In genomic region chr11:72793081-72793451, GRCh38 we compare ENCODE assay signal across 8 cellular contexts. TPM values are rescaled to one million over a fixed set of nuclear protein-coding genes. Genes with fewer than 3 reads are reported as not detected.
A peak's percentile ranks its signal among the peaks of the same experiment; 100 is the strongest.
DNase-seq lines count a peak whose midpoint lies in the region; ATAC-seq, FAIRE-seq and TF ChIP-seq lines count a peak whose summit lies in the region.

No MANE protein-coding gene starts in this region.

- H3K4me3 Mint-ChIP-seq in activated CD8-positive, alpha-beta memory T cell treated with anti-CD3 and anti-CD28 coated beads, Interleukin-2, amount 10 ng/mL, durations not matched to agents 7 days and 5 days, result peak overlapping the region; percentile 87

- no peak for TF ChIP-seq RAD21 in HepG2 (CRISPR knock-in tag; IDR thresholded peaks at IDR 0.05)

- DNase-seq in activated CD8-positive, alpha-beta memory T cell treated with anti-CD3 and anti-CD28 coated beads, Interleukin-2, amount 10 ng/mL, durations not matched to agents 7 days and 5 days, result no peak
- no peak for DNase-seq in activated CD8-positive, alpha-beta memory T cell treated with anti-CD3 and anti-CD28 coated beads, Interleukin-2, amount 50 U/mL, for 4 hours
- DNase-seq in activated naive CD4-positive, alpha-beta T cell treated with anti-CD3 and anti-CD28 coated beads, Interleukin-2, amount 50 U/mL, for 72 hours (ENCODE audit: low spot score in 2 of 2), result no peak
- DNase-seq in HepG2 (ENCODE audit: low spot score) (no peak), thyroid gland (no peak), NCI-H69 (lab: John Stamatoyannopoulos, UW) (no peak), omental fat pad (ENCODE audit: low spot score) (no peak), kidney glomerular epithelial cell (lab: John Stamatoyannopoulos, UW) (no peak)

- WGBS in HepG2 (ENCODE audit: low lambda C conversion rate), result 86% methylated on average over 2 of the region's 2 CpGs
- WGBS in thyroid gland, 2 donors, result 73 to 83% methylated on average over 2 of the region's 2 CpGs

- TF ChIP-seq POLR2A in HepG2 (IDR thresholded peaks at IDR 0.05; ENCODE audit: insufficient read depth in 1 of 2, low read depth in 2 of 2, low read length in 2 of 2), result no peak; a peak in 1 of 4 replicates
- no peak for TF ChIP-seq POLR2A in thyroid gland (IDR thresholded peaks at IDR 0.05)

- POLR2A ChIA-PET in HepG2 (lab: Yijun Ruan, JAX), result interaction anchor here (1.0 to 3.9 kb wide), 5 partner anchors 15 to 365 kb away, joined by 3 to 103 read pairs (median 22); no protein-coding TSS in a partner anchor

- H3K9me3 ChIP-seq in HepG2 (ENCODE audit: low read length) (no peaks in the 10 kb centered on the region), thyroid gland (no peaks in the 10 kb centered on the region)

- H3K27me3 Mint-ChIP-seq in activated CD8-positive, alpha-beta memory T cell treated with anti-CD3 and anti-CD28 coated beads, Interleukin-2, amount 10 ng/mL, durations not matched to agents 7 days and 5 days, result no peaks in the 10 kb centered on the region

- no peaks in the 10 kb centered on the region for H4K20me1 ChIP-seq in HepG2 (ENCODE audit: insufficient read depth, low read length)

- H3K36me3 Mint-ChIP-seq in activated CD8-positive, alpha-beta memory T cell treated with anti-CD3 and anti-CD28 coated beads, Interleukin-2, amount 10 ng/mL, durations not matched to agents 7 days and 5 days, result no peaks in the 10 kb centered on the region
- no peaks in the 10 kb centered on the region for H3K36me3 Mint-ChIP-seq in activated naive CD4-positive, alpha-beta T cell treated with anti-CD3 and anti-CD28 coated beads, Interleukin-2, amount 50 U/mL, for 72 hours

- intact Hi-C loops in HepG2 (cut with micrococcal nuclease; ENCODE audit: unreplicated experiment), result loop anchor here (1.0 kb wide), 1 partner anchor 27 kb away; no protein-coding TSS in a partner anchor
- intact Hi-C loops in thyroid gland (cut with DNase I), result no loop called here

- H3K4me2 ChIP-seq in HepG2 (ENCODE audit: low read depth, low read length), result peak overlapping the region; percentile 95

- peak overlapping the region; percentile 41; the same call in 1 of the 2 replicates for H3K9ac ChIP-seq in HepG2 (ENCODE audit: insufficient read depth, low read depth, low read length)

- no peaks in the 10 kb centered on the region for H3K27me3 ChIP-seq in HepG2 (ENCODE audit: control insufficient read depth in 1 of 2, insufficient read depth in 2 of 2, low read length in 2 of 2)
- H3K27me3 ChIP-seq in thyroid gland, result no peaks in the 10 kb centered on the region

- no peaks in the 10 kb centered on the region for H3K36me3 ChIP-seq in HepG2 (replicated peaks in 1 of 2; ENCODE audit: control insufficient read depth in 1 of 2, insufficient read depth in 2 of 2, low read length in 2 of 2)
- no peaks in the 10 kb centered on the region for H3K36me3 ChIP-seq in thyroid gland

- in situ Hi-C loops in HepG2 (cut with HindIII; ENCODE audit: extremely low pct_ligation_motif_present, low pct_unique_long_range_greater_than_20kb), result loop anchor here (5.0 kb wide), 1 partner anchor 41 kb away; the partner anchor contains the start of gene ARAP1

- H3K9me3 Mint-ChIP-seq in activated CD8-positive, alpha-beta memory T cell treated with anti-CD3 and anti-CD28 coated beads, Interleukin-2, amount 10 ng/mL, durations not matched to agents 7 days and 5 days (ENCODE audit: low read depth), result no peaks in the 10 kb centered on the region
- H3K9me3 Mint-ChIP-seq in activated naive CD4-positive, alpha-beta T cell treated with anti-CD3 and anti-CD28 coated beads, Interleukin-2, amount 50 U/mL, for 72 hours, result no peaks in the 10 kb centered on the region

- no peak for TF ChIP-seq EP300 in HepG2 (IDR thresholded peaks at IDR 0.05; ENCODE audit: low read depth in 2 of 2, low read length in 2 of 2)
- TF ChIP-seq EP300 in HepG2 (CRISPR knock-in tag; IDR thresholded peaks at IDR 0.05; ENCODE audit: borderline replicate concordance), result no peak

- TF ChIP-seq CTCF in HepG2 (CRISPR knock-in tag; IDR thresholded peaks at IDR 0.05), result no peak
- TF ChIP-seq CTCF in thyroid gland (IDR thresholded peaks at IDR 0.05), result no peak
- TF ChIP-seq CTCF in omental fat pad (IDR thresholded peaks at IDR 0.05), result no peak

- BruUV-seq in HepG2 (replicated peaks; lab: Mats Ljungman, UMichigan), result no TSS peak

- no peak for FAIRE-seq in HepG2 (lab: Jason Lieb, UNC)

- ATAC-seq in activated CD8-positive, alpha-beta memory T cell treated with anti-CD3 and anti-CD28 coated beads, Interleukin-2, amount 10 ng/mL, durations not matched to agents 7 days and 5 days, result no peak
- no peak for ATAC-seq in activated naive CD4-positive, alpha-beta T cell treated with anti-CD3 and anti-CD28 coated beads, Interleukin-2, amount 50 U/mL, for 72 hours
- no peak for ATAC-seq in HepG2
- ATAC-seq in omental fat pad (ENCODE audit: low FRiP score), result no peak

- peaks cover 27% of the 10 kb centered on the region for H3K4me1 Mint-ChIP-seq in activated CD8-positive, alpha-beta memory T cell treated with anti-CD3 and anti-CD28 coated beads, Interleukin-2, amount 10 ng/mL, durations not matched to agents 7 days and 5 days

- no peaks in the 10 kb centered on the region for H3K79me2 ChIP-seq in HepG2 (ENCODE audit: insufficient read depth, low read length)

- peak overlapping the region; percentile 65 for H3K27ac ChIP-seq in HepG2 (ENCODE audit: extremely low read length, insufficient read depth, low read length)
- H3K27ac ChIP-seq in thyroid gland, result peak overlapping the region; percentile 53 to 94 (median 91)

- CTCF ChIA-PET in activated CD8-positive, alpha-beta memory T cell treated with anti-CD3 and anti-CD28 coated beads, Interleukin-2, amount 10 ng/mL, durations not matched to agents 7 days and 5 days (lab: Charles Lee), result interaction anchor here (0.9 to 4.7 kb wide), 19 partner anchors 10 to 385 kb away, joined by 3 to 121 read pairs (median 6); partner anchors contain the start of genes ARAP1, ATG16L2 and FCHSD2
- CTCF ChIA-PET in HepG2 (lab: Yijun Ruan, JAX; ENCODE audit: low intra/inter-chr PET ratio, low total read pairs), result interaction anchor here (1.4 to 2.9 kb wide), 5 partner anchors 11 to 68 kb away, joined by 6 to 27 read pairs (median 7); no protein-coding TSS in a partner anchor

- H3K4me3 ChIP-seq in HepG2 (replicated peaks in 1 of 3; ENCODE audit: insufficient read depth in 1 of 3, low read depth in 2 of 3, low read length in 3 of 3) (peak overlapping the region in 1 of 3 experiments; percentile 80; a peak in 1 of 6 replicates), thyroid gland (replicated peaks in 1 of 3) (no peak overlapping the region)

- peak overlapping the region; percentile 98 for H3K27ac Mint-ChIP-seq in activated CD8-positive, alpha-beta memory T cell treated with anti-CD3 and anti-CD28 coated beads, Interleukin-2, amount 10 ng/mL, durations not matched to agents 7 days and 5 days
- H3K27ac Mint-ChIP-seq in activated naive CD4-positive, alpha-beta T cell treated with anti-CD3 and anti-CD28 coated beads, Interleukin-2, amount 50 U/mL, for 72 hours, result peak overlapping the region; percentile 94 to 98

- H2AFZ ChIP-seq in HepG2 (ENCODE audit: low read length), result peak overlapping the region; percentile 16

- H3K4me1 ChIP-seq in HepG2 (ENCODE audit: insufficient read depth, low read length), result peaks cover 61% of the 10 kb centered on the region
- peaks cover 9 to 21% of the 10 kb centered on the region in 2 donors for H3K4me1 ChIP-seq in thyroid gland

RNA-seq across cellular contexts. Expression of gene STARD10, which starts 0.8 kb away (rescaled TPM):
- total RNA-seq in activated CD8-positive, alpha-beta memory T cell treated with anti-CD3 and anti-CD28 coated beads, Interleukin-2, amount 10 ng/mL, durations not matched to agents 7 days and 5 days, result 10 to 100 TPM in 1 of 2 experiments, 1 to 10 TPM in 1; 8.4 to 18.4 TPM
- 10 to 100 TPM in 1 of 2 donors, 1 to 10 TPM in 1; 8.0 to 11.9 TPM for total RNA-seq in activated naive CD4-positive, alpha-beta T cell treated with anti-CD3 and anti-CD28 coated beads, Interleukin-2, amount 50 U/mL, for 72 hours
- total RNA-seq in HepG2 (2016; rRNA removed; fragmentation: Illumina TruSeq; extraction: Trizol) (248 and 341 TPM in 2 replicates), thyroid gland (100 to 1,000 TPM in 1 of 4 donors, 10 to 100 TPM in 3; 67.7 to 113 (median 82.0) TPM), omental fat pad (10 to 100 TPM; 10.9 to 20.6 (median 15.4) TPM)
- 1,658 and 1,675 TPM in 2 replicates for total RNA-seq in HepG2 (2016; cell fraction: cytosol; rRNA removed; fragmentation: Illumina TruSeq; extraction: Trizol; ENCODE audit: low read depth)
- 231 and 367 TPM in 2 replicates for total RNA-seq in HepG2 (2016; cell fraction: insoluble cytoplasmic fraction; rRNA removed; fragmentation: Illumina TruSeq; extraction: Trizol)
- total RNA-seq in HepG2 (2016; cell fraction: membrane; rRNA removed; fragmentation: Illumina TruSeq; extraction: Trizol), result 1,130 and 1,245 TPM in 2 replicates
- 138 and 147 TPM in 2 replicates for total RNA-seq in HepG2 (2016; cell fraction: nucleus; rRNA removed; fragmentation: Illumina TruSeq; extraction: Trizol)
- polyA plus RNA-seq in HepG2 (2011; rRNA removed), result 260 and 311 TPM in 2 replicates
- polyA plus RNA-seq in HepG2 (2011; cell fraction: cytosol; rRNA removed), result 248 and 317 TPM in 2 replicates
- polyA plus RNA-seq in HepG2 (2011; cell fraction: nucleus; rRNA removed), result 146 and 149 TPM in 2 replicates
- polyA plus RNA-seq in HepG2 (2012), result 146 and 179 TPM in 2 replicates
- polyA plus RNA-seq in HepG2 (2016; cell fraction: cytosol; fragmentation: Illumina TruSeq; extraction: Trizol; ENCODE audit: low read depth), result 2,121 and 2,355 TPM in 2 replicates
- polyA plus RNA-seq in HepG2 (2016; cell fraction: insoluble cytoplasmic fraction; fragmentation: Illumina TruSeq; extraction: Trizol; ENCODE audit: low read depth), result 324 and 400 TPM in 2 replicates
- 1,491 and 1,549 TPM in 2 replicates for polyA plus RNA-seq in HepG2 (2016; cell fraction: membrane; fragmentation: Illumina TruSeq; extraction: Trizol; ENCODE audit: low read depth)
- 357 and 378 TPM in 2 replicates for polyA plus RNA-seq in HepG2 (2016; cell fraction: nucleus; fragmentation: Illumina TruSeq; extraction: Trizol; ENCODE audit: insufficient read depth, low read depth)
- 15.4 and 222 TPM in 2 replicates for polyA minus RNA-seq in HepG2 (2011; rRNA and poly(A)+ RNA removed; ENCODE audit: low replicate concordance)
- polyA minus RNA-seq in HepG2 (2011; cell fraction: cytosol; rRNA and poly(A)+ RNA removed), result 77.0 and 88.8 TPM in 2 replicates
- 41.4 and 44.8 TPM in 2 replicates for polyA minus RNA-seq in HepG2 (2011; cell fraction: nucleus; rRNA and poly(A)+ RNA removed)

RNA-seq across cellular contexts. Expression of gene ATG16L2, which starts 21.1 kb away (rescaled TPM):
- 100 to 1,000 TPM; 103 to 168 TPM for total RNA-seq in activated CD8-positive, alpha-beta memory T cell treated with anti-CD3 and anti-CD28 coated beads, Interleukin-2, amount 10 ng/mL, durations not matched to agents 7 days and 5 days
- total RNA-seq in activated naive CD4-positive, alpha-beta T cell treated with anti-CD3 and anti-CD28 coated beads, Interleukin-2, amount 50 U/mL, for 72 hours, result 100 to 1,000 TPM in 1 of 2 donors, 10 to 100 TPM in 1; 64.2 to 189 TPM
- total RNA-seq in HepG2 (2016; rRNA removed; fragmentation: Illumina TruSeq; extraction: Trizol) (0.79 and 6.2 TPM in 2 replicates), thyroid gland (10 to 100 TPM; 22.1 to 45.1 (median 40.6) TPM), omental fat pad (10 to 100 TPM; 15.5 to 81.0 (median 26.7) TPM)
- 0.71 and 1.1 TPM in 2 replicates for total RNA-seq in HepG2 (2016; cell fraction: cytosol; rRNA removed; fragmentation: Illumina TruSeq; extraction: Trizol; ENCODE audit: low read depth)
- total RNA-seq in HepG2 (2016; cell fraction: insoluble cytoplasmic fraction; rRNA removed; fragmentation: Illumina TruSeq; extraction: Trizol), result 0.88 and 6.5 TPM in 2 replicates
- total RNA-seq in HepG2 (2016; cell fraction: membrane; rRNA removed; fragmentation: Illumina TruSeq; extraction: Trizol), result 0.93 and 2.4 TPM in 2 replicates
- 11.6 and 12.0 TPM in 2 replicates for total RNA-seq in HepG2 (2016; cell fraction: nucleus; rRNA removed; fragmentation: Illumina TruSeq; extraction: Trizol)
- 14.8 and 19.3 TPM in 2 replicates for polyA plus RNA-seq in HepG2 (2011; rRNA removed)
- 2.1 and 3.0 TPM in 2 replicates for polyA plus RNA-seq in HepG2 (2011; cell fraction: cytosol; rRNA removed)
- polyA plus RNA-seq in HepG2 (2011; cell fraction: nucleus; rRNA removed), result 251 and 263 TPM in 2 replicates
- polyA plus RNA-seq in HepG2 (2012), result 8.2 and 9.1 TPM in 2 replicates
- polyA plus RNA-seq in HepG2 (2016; cell fraction: cytosol; fragmentation: Illumina TruSeq; extraction: Trizol; ENCODE audit: low read depth), result 0.28 and 0.58 TPM in 2 replicates
- 0.75 and 1.2 TPM in 2 replicates for polyA plus RNA-seq in HepG2 (2016; cell fraction: insoluble cytoplasmic fraction; fragmentation: Illumina TruSeq; extraction: Trizol; ENCODE audit: low read depth)
- polyA plus RNA-seq in HepG2 (2016; cell fraction: membrane; fragmentation: Illumina TruSeq; extraction: Trizol; ENCODE audit: low read depth), result 0.56 and 0.72 TPM in 2 replicates
- 31.9 and 32.0 TPM in 2 replicates for polyA plus RNA-seq in HepG2 (2016; cell fraction: nucleus; fragmentation: Illumina TruSeq; extraction: Trizol; ENCODE audit: insufficient read depth, low read depth)
- 9.4 and 19.0 TPM in 2 replicates for polyA minus RNA-seq in HepG2 (2011; rRNA and poly(A)+ RNA removed; ENCODE audit: low replicate concordance)
- polyA minus RNA-seq in HepG2 (2011; cell fraction: cytosol; rRNA and poly(A)+ RNA removed), result 0.69 and 0.97 TPM in 2 replicates
- 25.1 and 27.8 TPM in 2 replicates for polyA minus RNA-seq in HepG2 (2011; cell fraction: nucleus; rRNA and poly(A)+ RNA removed)

RNA-seq across cellular contexts. Expression of gene ARAP1, which starts 40.9 kb away (rescaled TPM):
- total RNA-seq in activated CD8-positive, alpha-beta memory T cell treated with anti-CD3 and anti-CD28 coated beads, Interleukin-2, amount 10 ng/mL, durations not matched to agents 7 days and 5 days, result 100 to 1,000 TPM in 1 of 2 experiments, 10 to 100 TPM in 1; 96.5 to 104 TPM
- 100 to 1,000 TPM; 102 to 121 TPM for total RNA-seq in activated naive CD4-positive, alpha-beta T cell treated with anti-CD3 and anti-CD28 coated beads, Interleukin-2, amount 50 U/mL, for 72 hours
- total RNA-seq in HepG2 (2016; rRNA removed; fragmentation: Illumina TruSeq; extraction: Trizol) (55.2 and 55.5 TPM in 2 replicates), thyroid gland (100 to 1,000 TPM in 3 of 4 donors, 10 to 100 TPM in 1; 90.3 to 146 (median 122) TPM), omental fat pad (100 to 1,000 TPM; 112 to 204 (median 123) TPM)
- 21.9 TPM in 2 replicates for total RNA-seq in HepG2 (2016; cell fraction: cytosol; rRNA removed; fragmentation: Illumina TruSeq; extraction: Trizol; ENCODE audit: low read depth)
- 49.1 and 52.3 TPM in 2 replicates for total RNA-seq in HepG2 (2016; cell fraction: insoluble cytoplasmic fraction; rRNA removed; fragmentation: Illumina TruSeq; extraction: Trizol)
- total RNA-seq in HepG2 (2016; cell fraction: membrane; rRNA removed; fragmentation: Illumina TruSeq; extraction: Trizol), result 15.6 and 18.1 TPM in 2 replicates
- 76.5 and 77.3 TPM in 2 replicates for total RNA-seq in HepG2 (2016; cell fraction: nucleus; rRNA removed; fragmentation: Illumina TruSeq; extraction: Trizol)
- 43.2 and 64.0 TPM in 2 replicates for polyA plus RNA-seq in HepG2 (2011; rRNA removed)
- 27.5 and 37.2 TPM in 2 replicates for polyA plus RNA-seq in HepG2 (2011; cell fraction: cytosol; rRNA removed)
- polyA plus RNA-seq in HepG2 (2011; cell fraction: nucleus; rRNA removed), result 341 and 362 TPM in 2 replicates
- 33.2 and 39.7 TPM in 2 replicates for polyA plus RNA-seq in HepG2 (2012)
- polyA plus RNA-seq in HepG2 (2016; cell fraction: cytosol; fragmentation: Illumina TruSeq; extraction: Trizol; ENCODE audit: low read depth), result 2.2 and 3.2 TPM in 2 replicates
- polyA plus RNA-seq in HepG2 (2016; cell fraction: insoluble cytoplasmic fraction; fragmentation: Illumina TruSeq; extraction: Trizol; ENCODE audit: low read depth), result 40.0 and 49.8 TPM in 2 replicates
- polyA plus RNA-seq in HepG2 (2016; cell fraction: membrane; fragmentation: Illumina TruSeq; extraction: Trizol; ENCODE audit: low read depth), result 5.5 and 6.6 TPM in 2 replicates
- 163 and 180 TPM in 2 replicates for polyA plus RNA-seq in HepG2 (2016; cell fraction: nucleus; fragmentation: Illumina TruSeq; extraction: Trizol; ENCODE audit: insufficient read depth, low read depth)
- 42.6 and 95.7 TPM in 2 replicates for polyA minus RNA-seq in HepG2 (2011; rRNA and poly(A)+ RNA removed; ENCODE audit: low replicate concordance)
- 32.2 and 38.2 TPM in 2 replicates for polyA minus RNA-seq in HepG2 (2011; cell fraction: cytosol; rRNA and poly(A)+ RNA removed)
- polyA minus RNA-seq in HepG2 (2011; cell fraction: nucleus; rRNA and poly(A)+ RNA removed), result 73.1 and 90.3 TPM in 2 replicates
